In the genomic region with DNA sequence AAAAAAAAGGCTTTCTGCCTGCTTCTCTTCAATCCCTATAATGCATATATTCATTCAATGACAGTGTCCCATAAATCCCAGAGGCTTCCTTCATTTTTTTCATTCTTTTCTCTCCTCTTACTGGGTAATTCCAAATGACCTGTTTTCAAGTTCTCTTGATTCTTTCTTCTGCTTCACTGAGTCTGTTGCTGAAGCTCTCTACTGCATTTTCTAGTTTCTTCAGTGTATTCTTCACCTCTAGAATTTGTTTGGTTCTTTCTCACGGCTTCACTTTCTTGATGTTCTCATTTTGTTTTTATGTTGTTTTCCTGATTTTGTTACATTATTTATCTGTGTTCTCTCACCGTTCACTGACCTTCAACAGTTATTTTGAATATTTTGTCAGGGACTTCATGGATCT, we compare ENCODE assay signal across 1 cellular context.
A peak's percentile ranks its signal among the peaks of the same experiment; 100 is the strongest.
TF ChIP-seq lines count a peak whose summit lies in the region.

No MANE protein-coding gene starts in this region.

TF ChIP-seq in K562, 482 proteins besides CTCF, POLR2A, EP300 and RAD21:
- peak; percentile 56; the same call in 1 of the 2 replicates for TF ChIP-seq ZNF280B (CRISPR knock-in tag; IDR thresholded peaks at IDR 0.05)
- TF ChIP-seq TRIM28 (IDR thresholded peaks at IDR 0.05), result peak; percentile 82; the same call in 1 of the 2 replicates
- no peak for TF ChIP-seq CBX1 (IDR thresholded peaks at IDR 0.05; ENCODE audit: low read depth)
- TF ChIP-seq TAF9B (IDR thresholded peaks at IDR 0.05; ENCODE audit: partially characterized antibody), result no peak
- no peak for TF ChIP-seq PHB (CRISPR knock-in tag; IDR thresholded peaks at IDR 0.05)
- peak; percentile 77 for TF ChIP-seq ZNF280A (IDR thresholded peaks at IDR 0.05; ENCODE audit: low read depth, partially characterized antibody)
- 0 out of 3 replicates have a peak, but pooled peaks of 1 of the 2 experiments have one; percentile 52 for TF ChIP-seq CBX3 (IDR thresholded peaks at IDR 0.05; ENCODE audit: borderline replicate concordance in 1 of 2, low read length in 2 of 2)
- TF ChIP-seq COPS2 (conservative IDR thresholded peaks at IDR 0.05), result no peak
